In the genomic region with DNA sequence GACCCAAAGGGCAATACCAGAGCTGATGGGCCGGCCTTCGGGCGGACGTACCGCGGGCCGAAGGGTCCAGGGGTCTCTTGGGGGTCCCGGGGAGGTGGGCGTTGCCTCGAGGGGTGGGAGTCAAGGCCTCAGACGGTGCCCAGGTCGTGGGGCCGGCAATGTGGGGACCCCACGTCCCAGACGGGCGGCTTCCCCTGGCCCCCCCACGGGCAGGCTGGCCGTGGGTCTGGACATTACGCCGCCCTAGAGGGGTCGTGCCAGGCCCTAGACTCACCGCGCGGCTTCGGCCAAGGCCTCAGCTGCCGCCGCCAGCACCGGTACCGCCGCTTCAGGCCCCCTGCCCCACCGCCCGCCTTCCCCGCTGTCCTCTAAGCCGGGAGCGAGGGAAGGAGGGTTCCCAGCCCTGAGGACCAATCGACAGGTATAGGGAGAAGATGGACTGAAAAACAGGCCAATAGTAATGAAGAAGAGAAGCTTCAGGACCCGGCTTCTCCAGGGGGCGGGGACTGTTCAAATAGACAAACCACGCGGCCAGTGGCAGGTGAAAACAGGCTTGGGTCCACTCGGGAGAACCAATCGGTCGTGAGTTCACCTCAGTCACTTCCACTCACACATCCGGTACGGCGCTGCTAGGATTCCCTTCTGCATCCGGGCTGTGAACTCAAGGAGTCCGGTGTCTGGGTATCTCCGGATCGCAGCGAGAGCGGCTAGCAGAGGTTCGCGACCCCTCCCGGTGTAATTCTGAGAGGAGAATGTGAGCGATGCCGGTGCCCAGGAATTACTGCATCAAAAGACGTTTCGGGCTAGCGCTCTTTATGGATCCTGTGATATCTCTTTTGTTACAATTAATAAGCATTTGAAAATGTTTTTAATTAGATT, we compare ENCODE assay signal across 1 cellular context.
TF ChIP-seq lines count a peak whose summit lies in the region.

A gene (minus strand): TSS at position 381 of the 879 bp plus-strand sequence. CDS start 3,142 bp downstream, outside the sequence.

TF ChIP-seq in HepG2, 621 proteins besides CTCF, POLR2A, EP300 and RAD21 (continued from another document and continues in another):
- TF ChIP-seq, protein P1, sequence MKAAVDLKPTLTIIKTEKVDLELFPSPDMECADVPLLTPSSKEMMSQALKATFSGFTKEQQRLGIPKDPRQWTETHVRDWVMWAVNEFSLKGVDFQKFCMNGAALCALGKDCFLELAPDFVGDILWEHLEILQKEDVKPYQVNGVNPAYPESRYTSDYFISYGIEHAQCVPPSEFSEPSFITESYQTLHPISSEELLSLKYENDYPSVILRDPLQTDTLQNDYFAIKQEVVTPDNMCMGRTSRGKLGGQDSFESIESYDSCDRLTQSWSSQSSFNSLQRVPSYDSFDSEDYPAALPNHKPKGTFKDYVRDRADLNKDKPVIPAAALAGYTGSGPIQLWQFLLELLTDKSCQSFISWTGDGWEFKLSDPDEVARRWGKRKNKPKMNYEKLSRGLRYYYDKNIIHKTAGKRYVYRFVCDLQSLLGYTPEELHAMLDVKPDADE (CRISPR knock-in tag; IDR thresholded peaks at IDR 0.05) = no peak
- TF ChIP-seq, protein P2, sequence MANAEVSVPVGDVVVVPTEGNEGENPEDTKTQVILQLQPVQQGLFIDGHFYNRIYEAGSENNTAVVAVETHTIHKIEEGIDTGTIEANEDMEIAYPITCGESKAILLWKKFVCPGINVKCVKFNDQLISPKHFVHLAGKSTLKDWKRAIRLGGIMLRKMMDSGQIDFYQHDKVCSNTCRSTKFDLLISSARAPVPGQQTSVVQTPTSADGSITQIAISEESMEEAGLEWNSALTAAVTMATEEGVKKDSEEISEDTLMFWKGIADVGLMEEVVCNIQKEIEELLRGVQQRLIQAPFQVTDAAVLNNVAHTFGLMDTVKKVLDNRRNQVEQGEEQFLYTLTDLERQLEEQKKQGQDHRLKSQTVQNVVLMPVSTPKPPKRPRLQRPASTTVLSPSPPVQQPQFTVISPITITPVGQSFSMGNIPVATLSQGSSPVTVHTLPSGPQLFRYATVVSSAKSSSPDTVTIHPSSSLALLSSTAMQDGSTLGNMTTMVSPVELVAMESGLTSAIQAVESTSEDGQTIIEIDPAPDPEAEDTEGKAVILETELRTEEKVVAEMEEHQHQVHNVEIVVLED (CRISPR knock-in tag; IDR thresholded peaks at IDR 0.05; ENCODE audit: borderline replicate concordance) = peak; percentile 65; the same call in 1 of the 2 replicates
- TF ChIP-seq FOXK2 (IDR thresholded peaks at IDR 0.05) (peak; percentile 70), DPF2 (CRISPR knock-in tag; IDR thresholded peaks at IDR 0.05; ENCODE audit: borderline replicate concordance, low read depth) (no peak), ZNF282 (IDR thresholded peaks at IDR 0.05; ENCODE audit: partially characterized antibody) (no peak), NFKBIZ (CRISPR knock-in tag; IDR thresholded peaks at IDR 0.05) (0 out of 2 replicates have a peak, but pooled peaks have one; percentile 17), YEATS2 (CRISPR knock-in tag; IDR thresholded peaks at IDR 0.05; ENCODE audit: borderline replicate concordance) (peak; percentile 94), SIX1 (CRISPR knock-in tag; IDR thresholded peaks at IDR 0.05; ENCODE audit: borderline replicate concordance) (peak; percentile 46; the same call in 1 of the 2 replicates), MAZ (IDR thresholded peaks at IDR 0.05; ENCODE audit: borderline replicate concordance, low read depth, low read length) (peak; percentile 71; the same call in 1 of the 2 replicates), MAZ (CRISPR knock-in tag; IDR thresholded peaks at IDR 0.05; ENCODE audit: low read depth) (peak; percentile 18; the same call in 1 of the 2 replicates), RAD51 (IDR thresholded peaks at IDR 0.05; ENCODE audit: borderline replicate concordance) (no peak), ZFP36L1 (CRISPR knock-in tag; IDR thresholded peaks at IDR 0.05) (peak; percentile 76; the same call in 1 of the 2 replicates), MATR3 (CRISPR knock-in tag; IDR thresholded peaks at IDR 0.05) (no peak), NCOA2 (CRISPR knock-in tag; IDR thresholded peaks at IDR 0.05) (no peak; the same call in 1 of the 2 replicates), MAF1 (CRISPR knock-in tag; IDR thresholded peaks at IDR 0.05; ENCODE audit: borderline replicate concordance) (0 out of 2 replicates have a peak, but pooled peaks have one; percentile 12), ZNF446 (CRISPR knock-in tag; IDR thresholded peaks at IDR 0.05) (0 out of 2 replicates have a peak, but pooled peaks have one; percentile 37), KAT8 (CRISPR knock-in tag; IDR thresholded peaks at IDR 0.05) (peak; percentile 97), ZFP36L2 (CRISPR knock-in tag; IDR thresholded peaks at IDR 0.05) (no peak), NFYB (CRISPR knock-in tag; IDR thresholded peaks at IDR 0.05) (peak; percentile 98), ZNF746 (CRISPR knock-in tag; IDR thresholded peaks at IDR 0.05) (no peak), KAT7 (CRISPR knock-in tag; IDR thresholded peaks at IDR 0.05; ENCODE audit: borderline replicate concordance) (peak; percentile 49; the same call in 1 of the 2 replicates), ZBTB1 (CRISPR knock-in tag; IDR thresholded peaks at IDR 0.05; ENCODE audit: borderline replicate concordance) (no peak), RFX5 (IDR thresholded peaks at IDR 0.05; ENCODE audit: low read depth, low read length) (no peak), FOXA1 (IDR thresholded peaks at IDR 0.05) (no peak), FOXA1 (CRISPR knock-in tag; IDR thresholded peaks at IDR 0.05) (peak; percentile 44; the same call in 1 of the 2 replicates), CBX5 (CRISPR knock-in tag; IDR thresholded peaks at IDR 0.05; ENCODE audit: borderline replicate concordance) (peak; percentile 31; the same call in 1 of the 2 replicates), GABPB1 (CRISPR knock-in tag; IDR thresholded peaks at IDR 0.05) (peak; percentile 98), ZNF33B (CRISPR knock-in tag; IDR thresholded peaks at IDR 0.05) (no peak), ZMAT3 (CRISPR knock-in tag; conservative IDR thresholded peaks at IDR 0.05) (no peak; the same call in 1 of the 2 replicates), GABPA (IDR thresholded peaks at IDR 0.05; ENCODE audit: low read depth, low read length) (peak; percentile 99), GABPA (CRISPR knock-in tag; IDR thresholded peaks at IDR 0.05; ENCODE audit: low read depth) (peak; percentile 99), ERF (CRISPR knock-in tag; IDR thresholded peaks at IDR 0.05) (peak; percentile 48), HCFC1 (IDR thresholded peaks at IDR 0.05; ENCODE audit: low read depth, low read length) (peak; percentile 71)
- TF ChIP-seq, protein P3, sequence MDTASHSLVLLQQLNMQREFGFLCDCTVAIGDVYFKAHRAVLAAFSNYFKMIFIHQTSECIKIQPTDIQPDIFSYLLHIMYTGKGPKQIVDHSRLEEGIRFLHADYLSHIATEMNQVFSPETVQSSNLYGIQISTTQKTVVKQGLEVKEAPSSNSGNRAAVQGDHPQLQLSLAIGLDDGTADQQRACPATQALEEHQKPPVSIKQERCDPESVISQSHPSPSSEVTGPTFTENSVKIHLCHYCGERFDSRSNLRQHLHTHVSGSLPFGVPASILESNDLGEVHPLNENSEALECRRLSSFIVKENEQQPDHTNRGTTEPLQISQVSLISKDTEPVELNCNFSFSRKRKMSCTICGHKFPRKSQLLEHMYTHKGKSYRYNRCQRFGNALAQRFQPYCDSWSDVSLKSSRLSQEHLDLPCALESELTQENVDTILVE (CRISPR knock-in tag; IDR thresholded peaks at IDR 0.05) = peak; percentile 90
- TF ChIP-seq, protein P4, sequence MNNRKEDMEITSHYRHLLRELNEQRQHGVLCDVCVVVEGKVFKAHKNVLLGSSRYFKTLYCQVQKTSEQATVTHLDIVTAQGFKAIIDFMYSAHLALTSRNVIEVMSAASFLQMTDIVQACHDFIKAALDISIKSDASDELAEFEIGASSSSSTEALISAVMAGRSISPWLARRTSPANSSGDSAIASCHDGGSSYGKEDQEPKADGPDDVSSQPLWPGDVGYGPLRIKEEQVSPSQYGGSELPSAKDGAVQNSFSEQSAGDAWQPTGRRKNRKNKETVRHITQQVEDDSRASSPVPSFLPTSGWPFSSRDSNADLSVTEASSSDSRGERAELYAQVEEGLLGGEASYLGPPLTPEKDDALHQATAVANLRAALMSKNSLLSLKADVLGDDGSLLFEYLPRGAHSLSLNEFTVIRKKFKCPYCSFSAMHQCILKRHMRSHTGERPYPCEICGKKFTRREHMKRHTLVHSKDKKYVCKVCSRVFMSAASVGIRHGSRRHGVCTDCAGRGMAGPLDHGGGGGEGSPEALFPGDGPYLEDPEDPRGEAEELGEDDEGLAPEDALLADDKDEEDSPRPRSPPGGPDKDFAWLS (CRISPR knock-in tag; IDR thresholded peaks at IDR 0.05; ENCODE audit: borderline replicate concordance) = no peak
- TF ChIP-seq, protein P5, sequence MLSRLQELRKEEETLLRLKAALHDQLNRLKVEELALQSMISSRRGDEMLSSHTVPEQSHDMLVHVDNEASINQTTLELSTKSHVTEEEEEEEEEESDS (CRISPR knock-in tag; IDR thresholded peaks at IDR 0.05; ENCODE audit: borderline replicate concordance) = no peak
- TF ChIP-seq, protein P6, sequence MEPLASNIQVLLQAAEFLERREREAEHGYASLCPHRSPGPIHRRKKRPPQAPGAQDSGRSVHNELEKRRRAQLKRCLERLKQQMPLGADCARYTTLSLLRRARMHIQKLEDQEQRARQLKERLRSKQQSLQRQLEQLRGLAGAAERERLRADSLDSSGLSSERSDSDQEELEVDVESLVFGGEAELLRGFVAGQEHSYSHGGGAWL (CRISPR knock-in tag; IDR thresholded peaks at IDR 0.05) = peak; percentile 17; the same call in 1 of the 2 replicates
- TF ChIP-seq, protein P7, sequence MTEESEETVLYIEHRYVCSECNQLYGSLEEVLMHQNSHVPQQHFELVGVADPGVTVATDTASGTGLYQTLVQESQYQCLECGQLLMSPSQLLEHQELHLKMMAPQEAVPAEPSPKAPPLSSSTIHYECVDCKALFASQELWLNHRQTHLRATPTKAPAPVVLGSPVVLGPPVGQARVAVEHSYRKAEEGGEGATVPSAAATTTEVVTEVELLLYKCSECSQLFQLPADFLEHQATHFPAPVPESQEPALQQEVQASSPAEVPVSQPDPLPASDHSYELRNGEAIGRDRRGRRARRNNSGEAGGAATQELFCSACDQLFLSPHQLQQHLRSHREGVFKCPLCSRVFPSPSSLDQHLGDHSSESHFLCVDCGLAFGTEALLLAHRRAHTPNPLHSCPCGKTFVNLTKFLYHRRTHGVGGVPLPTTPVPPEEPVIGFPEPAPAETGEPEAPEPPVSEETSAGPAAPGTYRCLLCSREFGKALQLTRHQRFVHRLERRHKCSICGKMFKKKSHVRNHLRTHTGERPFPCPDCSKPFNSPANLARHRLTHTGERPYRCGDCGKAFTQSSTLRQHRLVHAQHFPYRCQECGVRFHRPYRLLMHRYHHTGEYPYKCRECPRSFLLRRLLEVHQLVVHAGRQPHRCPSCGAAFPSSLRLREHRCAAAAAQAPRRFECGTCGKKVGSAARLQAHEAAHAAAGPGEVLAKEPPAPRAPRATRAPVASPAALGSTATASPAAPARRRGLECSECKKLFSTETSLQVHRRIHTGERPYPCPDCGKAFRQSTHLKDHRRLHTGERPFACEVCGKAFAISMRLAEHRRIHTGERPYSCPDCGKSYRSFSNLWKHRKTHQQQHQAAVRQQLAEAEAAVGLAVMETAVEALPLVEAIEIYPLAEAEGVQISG (CRISPR knock-in tag; IDR thresholded peaks at IDR 0.05) = peak; percentile 90
- TF ChIP-seq, protein P8, sequence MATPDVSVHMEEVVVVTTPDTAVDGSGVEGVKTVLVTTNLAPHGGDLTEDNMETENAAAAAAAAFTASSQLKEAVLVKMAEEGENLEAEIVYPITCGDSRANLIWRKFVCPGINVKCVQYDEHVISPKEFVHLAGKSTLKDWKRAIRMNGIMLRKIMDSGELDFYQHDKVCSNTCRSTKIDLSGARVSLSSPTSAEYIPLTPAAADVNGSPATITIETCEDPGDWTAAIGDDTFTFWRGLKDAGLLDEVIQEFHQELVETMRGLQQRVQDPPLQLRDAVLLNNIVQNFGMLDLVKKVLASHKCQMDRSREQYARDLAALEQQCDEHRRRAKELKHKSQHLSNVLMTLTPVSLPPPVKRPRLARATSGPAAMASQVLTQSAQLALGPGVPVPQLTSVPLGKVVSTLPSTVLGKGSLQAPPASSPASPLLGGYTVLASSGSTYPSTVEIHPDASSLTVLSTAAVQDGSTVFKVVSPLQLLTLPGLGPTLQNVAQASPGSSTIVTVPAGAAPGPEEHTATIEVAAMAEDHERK (CRISPR knock-in tag; IDR thresholded peaks at IDR 0.05; ENCODE audit: low read depth) = no peak
- TF ChIP-seq, protein P9, sequence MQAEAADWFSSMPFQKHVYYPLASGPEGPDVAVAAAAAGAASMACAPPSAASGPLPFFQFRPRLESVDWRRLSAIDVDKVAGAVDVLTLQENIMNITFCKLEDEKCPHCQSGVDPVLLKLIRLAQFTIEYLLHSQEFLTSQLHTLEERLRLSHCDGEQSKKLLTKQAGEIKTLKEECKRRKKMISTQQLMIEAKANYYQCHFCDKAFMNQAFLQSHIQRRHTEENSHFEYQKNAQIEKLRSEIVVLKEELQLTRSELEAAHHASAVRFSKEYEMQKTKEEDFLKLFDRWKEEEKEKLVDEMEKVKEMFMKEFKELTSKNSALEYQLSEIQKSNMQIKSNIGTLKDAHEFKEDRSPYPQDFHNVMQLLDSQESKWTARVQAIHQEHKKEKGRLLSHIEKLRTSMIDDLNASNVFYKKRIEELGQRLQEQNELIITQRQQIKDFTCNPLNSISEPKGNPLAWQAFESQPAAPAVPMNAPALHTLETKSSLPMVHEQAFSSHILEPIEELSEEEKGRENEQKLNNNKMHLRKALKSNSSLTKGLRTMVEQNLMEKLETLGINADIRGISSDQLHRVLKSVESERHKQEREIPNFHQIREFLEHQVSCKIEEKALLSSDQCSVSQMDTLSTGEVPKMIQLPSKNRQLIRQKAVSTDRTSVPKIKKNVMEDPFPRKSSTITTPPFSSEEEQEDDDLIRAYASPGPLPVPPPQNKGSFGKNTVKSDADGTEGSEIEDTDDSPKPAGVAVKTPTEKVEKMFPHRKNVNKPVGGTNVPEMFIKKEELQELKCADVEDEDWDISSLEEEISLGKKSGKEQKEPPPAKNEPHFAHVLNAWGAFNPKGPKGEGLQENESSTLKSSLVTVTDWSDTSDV (CRISPR knock-in tag; IDR thresholded peaks at IDR 0.05) = peak; percentile 71; the same call in 1 of the 2 replicates
- TF ChIP-seq, protein P10, sequence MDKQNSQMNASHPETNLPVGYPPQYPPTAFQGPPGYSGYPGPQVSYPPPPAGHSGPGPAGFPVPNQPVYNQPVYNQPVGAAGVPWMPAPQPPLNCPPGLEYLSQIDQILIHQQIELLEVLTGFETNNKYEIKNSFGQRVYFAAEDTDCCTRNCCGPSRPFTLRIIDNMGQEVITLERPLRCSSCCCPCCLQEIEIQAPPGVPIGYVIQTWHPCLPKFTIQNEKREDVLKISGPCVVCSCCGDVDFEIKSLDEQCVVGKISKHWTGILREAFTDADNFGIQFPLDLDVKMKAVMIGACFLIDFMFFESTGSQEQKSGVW (CRISPR knock-in tag; IDR thresholded peaks at IDR 0.05; ENCODE audit: borderline replicate concordance) = no peak
- TF ChIP-seq, protein P11, sequence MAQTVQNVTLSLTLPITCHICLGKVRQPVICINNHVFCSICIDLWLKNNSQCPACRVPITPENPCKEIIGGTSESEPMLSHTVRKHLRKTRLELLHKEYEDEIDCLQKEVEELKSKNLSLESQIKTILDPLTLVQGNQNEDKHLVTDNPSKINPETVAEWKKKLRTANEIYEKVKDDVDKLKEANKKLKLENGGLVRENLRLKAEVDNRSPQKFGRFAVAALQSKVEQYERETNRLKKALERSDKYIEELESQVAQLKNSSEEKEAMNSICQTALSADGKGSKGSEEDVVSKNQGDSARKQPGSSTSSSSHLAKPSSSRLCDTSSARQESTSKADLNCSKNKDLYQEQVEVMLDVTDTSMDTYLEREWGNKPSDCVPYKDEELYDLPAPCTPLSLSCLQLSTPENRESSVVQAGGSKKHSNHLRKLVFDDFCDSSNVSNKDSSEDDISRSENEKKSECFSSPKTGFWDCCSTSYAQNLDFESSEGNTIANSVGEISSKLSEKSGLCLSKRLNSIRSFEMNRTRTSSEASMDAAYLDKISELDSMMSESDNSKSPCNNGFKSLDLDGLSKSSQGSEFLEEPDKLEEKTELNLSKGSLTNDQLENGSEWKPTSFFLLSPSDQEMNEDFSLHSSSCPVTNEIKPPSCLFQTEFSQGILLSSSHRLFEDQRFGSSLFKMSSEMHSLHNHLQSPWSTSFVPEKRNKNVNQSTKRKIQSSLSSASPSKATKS (CRISPR knock-in tag; IDR thresholded peaks at IDR 0.05) = no peak
